Comparison of ENCODE assay signal across 8 cellular contexts in genomic region chr2:54330226-54331094, GRCh38.
A peak's percentile ranks its signal among the peaks of the same experiment; 100 is the strongest.
DNase-seq lines count a peak whose midpoint lies in the region; ATAC-seq and TF ChIP-seq lines count a peak whose summit lies in the region.

No MANE protein-coding gene starts in this region.

- H3K4me1 ChIP-seq in naive thymus-derived CD4-positive, alpha-beta T cell (ENCODE audit: control insufficient read depth in 2 of 2, insufficient read depth in 2 of 2, low read length in 2 of 2), result peaks cover 0 to 4% of the 10 kb centered on the region in 2 donors

- peak overlapping the region; percentile 55 for H3K4me3 ChIP-seq in fibroblast of mammary gland (ENCODE audit: control insufficient read depth, low read depth, low read length)
- H3K4me3 ChIP-seq in naive thymus-derived CD4-positive, alpha-beta T cell (ENCODE audit: low read length), result peak overlapping the region; percentile 74

- POLR2A ChIA-PET in naive thymus-derived CD4-positive, alpha-beta T cell (lab: Charles Lee), result no interaction called here

- peaks cover 7 to 39% (median 14%) of the 10 kb centered on the region in 5 donors for H3K27me3 Mint-ChIP-seq in naive thymus-derived CD4-positive, alpha-beta T cell

- DNase-seq in DMS79 treated with DMSO at 0.1 percent for 48 hours (lab: John Stamatoyannopoulos, UW) (peak; percentile 96), GOT3 (lab: John Stamatoyannopoulos, UW) (peak; percentile 83), LHCN-M2 (ENCODE audit: low read depth) (peak; percentile 95), RPMI8226 (peak; percentile 82), fibroblast of mammary gland (ENCODE audit: low read depth) (peak; percentile 93)
- DNase-seq in activated T-helper 9 cell treated with anti-CD3 and anti-CD28 coated beads, Interleukin-2, amount 50 U/mL, for 16 hours (ENCODE audit: low read depth), result peak; percentile 78
- peak; percentile 64 to 86 (median 82) for DNase-seq in naive thymus-derived CD4-positive, alpha-beta T cell
- DNase-seq in stimulated activated effector memory CD8-positive, alpha-beta T cell treated with anti-CD3 and anti-CD28 coated beads, Interleukin-12 subunit alpha, Interleukin-12 subunit beta, amount 100 ng/mL, for 72 hours (ENCODE audit: low spot score in 2 of 2), result peak; percentile 76 to 91

- peak; percentile 98 for ATAC-seq in naive thymus-derived CD4-positive, alpha-beta T cell
- ATAC-seq in stimulated activated effector memory CD8-positive, alpha-beta T cell treated with anti-CD3 and anti-CD28 coated beads, Interleukin-12 subunit alpha, Interleukin-12 subunit beta, amount 100 ng/mL, for 72 hours, result peak; percentile 98

- no peaks in the 10 kb centered on the region for H3K9me3 ChIP-seq in naive thymus-derived CD4-positive, alpha-beta T cell (ENCODE audit: control insufficient read depth in 2 of 3, low read length in 3 of 3)

- peak overlapping the region; percentile 45 for H3K27ac ChIP-seq in naive thymus-derived CD4-positive, alpha-beta T cell (ENCODE audit: low read depth, low read length)

- H3K9me3 Mint-ChIP-seq in naive thymus-derived CD4-positive, alpha-beta T cell, result peaks cover 0 to 14% (median 0%) of the 10 kb centered on the region in 11 donors
- no peaks in the 10 kb centered on the region for H3K9me3 Mint-ChIP-seq in stimulated activated effector memory CD8-positive, alpha-beta T cell treated with anti-CD3 and anti-CD28 coated beads, Interleukin-12 subunit alpha, Interleukin-12 subunit beta, amount 100 ng/mL, for 72 hours

- no peaks in the 10 kb centered on the region for H3K36me3 ChIP-seq in naive thymus-derived CD4-positive, alpha-beta T cell (ENCODE audit: control insufficient read depth in 2 of 3, insufficient read depth in 3 of 3, low read length in 3 of 3)

- CTCF ChIA-PET in naive thymus-derived CD4-positive, alpha-beta T cell (lab: Charles Lee), result interaction anchor here (0.6 kb wide), 1 partner anchor 17 kb away, joined by 3 read pairs; no protein-coding TSS in a partner anchor

- peak overlapping the region; percentile 5 to 89 (median 76) for H3K27ac Mint-ChIP-seq in naive thymus-derived CD4-positive, alpha-beta T cell
- peak overlapping the region; percentile 10 for H3K27ac Mint-ChIP-seq in stimulated activated effector memory CD8-positive, alpha-beta T cell treated with anti-CD3 and anti-CD28 coated beads, Interleukin-12 subunit alpha, Interleukin-12 subunit beta, amount 100 ng/mL, for 72 hours

- peaks cover 6 to 16% (median 9%) of the 10 kb centered on the region in 7 donors for H3K4me1 Mint-ChIP-seq in naive thymus-derived CD4-positive, alpha-beta T cell
- peaks cover 21% of the 10 kb centered on the region for H3K4me1 Mint-ChIP-seq in stimulated activated effector memory CD8-positive, alpha-beta T cell treated with anti-CD3 and anti-CD28 coated beads, Interleukin-12 subunit alpha, Interleukin-12 subunit beta, amount 100 ng/mL, for 72 hours

- H3K36me3 Mint-ChIP-seq in naive thymus-derived CD4-positive, alpha-beta T cell, result no peaks in the 10 kb centered on the region
- H3K36me3 Mint-ChIP-seq in stimulated activated effector memory CD8-positive, alpha-beta T cell treated with anti-CD3 and anti-CD28 coated beads, Interleukin-12 subunit alpha, Interleukin-12 subunit beta, amount 100 ng/mL, for 72 hours, result peaks cover 6% of the 10 kb centered on the region

- H3K27me3 ChIP-seq in naive thymus-derived CD4-positive, alpha-beta T cell (ENCODE audit: control insufficient read depth in 2 of 2, insufficient read depth in 2 of 2, low read length in 2 of 2), result peaks cover 0 to 5% of the 10 kb centered on the region in 2 donors

- intact Hi-C loops in naive thymus-derived CD4-positive, alpha-beta T cell (cut with micrococcal nuclease), result loop anchor here (1.0 to 5.0 kb wide), 5 partner anchors 215 to 1089 kb away; partner anchors contain the start of genes ACYP2 (in 2 of the 2), EML6 (in 2 of the 2), ASB3 (in 1 of the 2) and CCDC88A (in 1 of the 2)

- no peak for TF ChIP-seq CTCF in fibroblast of mammary gland (conservative IDR thresholded peaks at IDR 0.05; ENCODE audit: control insufficient read depth, insufficient read depth, low read depth, low read length)

- peak overlapping the region; percentile 88 to 95 (median 91) for H3K4me3 Mint-ChIP-seq in naive thymus-derived CD4-positive, alpha-beta T cell
- peak overlapping the region; percentile 82 for H3K4me3 Mint-ChIP-seq in stimulated activated effector memory CD8-positive, alpha-beta T cell treated with anti-CD3 and anti-CD28 coated beads, Interleukin-12 subunit alpha, Interleukin-12 subunit beta, amount 100 ng/mL, for 72 hours

Comparison
In these comparisons a context has a peak if more than half of its experiments do, and no peak if none do; other contexts are left out.
1. Peak in every context shown above with its lines: DNase-seq, ATAC-seq, H3K4me3 ChIP-seq and H3K27ac ChIP-seq.